ENCODE assay signal across 23 cellular contexts in genomic region chr2:228079194-228079593, GRCh38.
"Had no signal": no experiment of that assay in that cellular context is flagged by ENCODE, and none has a peak within 500 bp of the region (broad histone marks: within the 10 kb centered on the region; RNA-seq: fewer than 3 reads in every experiment).

No MANE protein-coding gene starts in this region.

- H3K27me3 ChIP-seq: colonic mucosa, esophagus muscularis mucosa, foreskin keratinocyte, gastroesophageal sphincter, heart left ventricle, hepatocyte had no signal

- ATAC-seq: foreskin keratinocyte, gastroesophageal sphincter, left colon, left lobe of liver, mucosa of descending colon had no signal

- H3K36me3 ChIP-seq: colonic mucosa, esophagus muscularis mucosa, gastroesophageal sphincter, heart left ventricle, left ventricle myocardium inferior, lower lobe of right lung had no signal

- H3K4me1 ChIP-seq: colonic mucosa, esophagus muscularis mucosa, foreskin keratinocyte, gastroesophageal sphincter, lower lobe of right lung had no signal

- DNase-seq: cerebellar nuclear complex; colonic mucosa; cortex of kidney; dermis blood vessel endothelial cell; dorsolateral prefrontal cortex; effector CD4-positive, alpha-beta T cell; effector memory CD4-positive, alpha-beta T cell; foreskin keratinocyte; heart left ventricle; hypothalamus; immature natural killer cell; islet precursor cell; kidney; kidney glomerular epithelial cell; left colon; left ventricle myocardium inferior; lower lobe of right lung; mesenchymal stem cell; mucosa of descending colon had no signal

- H3K4me3 ChIP-seq: colonic mucosa, dorsolateral prefrontal cortex, esophagus muscularis mucosa, gastroesophageal sphincter, heart left ventricle, hepatocyte, left ventricle myocardium inferior, lower lobe of right lung, mucosa of descending colon had no signal

- H3K9me3 ChIP-seq: colonic mucosa, esophagus muscularis mucosa, left ventricle myocardium inferior, lower lobe of right lung, mucosa of descending colon had no signal

- H3K27ac ChIP-seq: colonic mucosa, dorsolateral prefrontal cortex, esophagus muscularis mucosa, foreskin keratinocyte, gastroesophageal sphincter, heart left ventricle, hepatocyte, left ventricle myocardium inferior, lower lobe of right lung had no signal
